15 cellular contexts compared by ENCODE assay signal in genomic region chr15:93203036-93203435, GRCh38.
A peak's percentile ranks its signal among the peaks of the same experiment; 100 is the strongest.
DNase-seq lines count a peak whose midpoint lies in the region; ATAC-seq and TF ChIP-seq lines count a peak whose summit lies in the region.
"Had no signal": no experiment of that assay in that cellular context is flagged by ENCODE, and none has a peak within 500 bp of the region (broad histone marks: within the 10 kb centered on the region; RNA-seq: fewer than 3 reads in every experiment).

No MANE protein-coding gene starts in this region.

- H3F3A ChIP-seq in GM23338 (replicated peaks; ENCODE audit: low read depth) = no peaks in the 10 kb centered on the region

- no peaks in the 10 kb centered on the region for H3K79me2 ChIP-seq in GM23338 (replicated peaks; ENCODE audit: insufficient read depth)

- H3K4me2 ChIP-seq in GM23338 (no peak overlapping the region), neuronal stem cell (ENCODE audit: insufficient read depth, low read length, poor library complexity, severe bottlenecking) (no peak overlapping the region)
- H3K4me2 ChIP-seq: BLaER1 treated with 17β-estradiol and CSF1 and Interleukin-3, amounts not matched to agents 10 nM and 100 nM had no signal

- peaks cover 9% of the 10 kb centered on the region for H3K9me2 ChIP-seq in GM23338 (ENCODE audit: insufficient read depth)

- H3K27ac Mint-ChIP-seq in GM23338 = no peak overlapping the region
- H3K27ac Mint-ChIP-seq: B cell; CD8-positive, alpha-beta T cell had no signal

- no peaks in the 10 kb centered on the region; the same call in 2 of the 3 replicates for H3K9me3 Mint-ChIP-seq in GM23338

- peak overlapping the region; percentile 18 for H2AK5ac ChIP-seq in neuronal stem cell (ENCODE audit: low read depth, low read length)

- H2BK12ac ChIP-seq in neuronal stem cell (ENCODE audit: low read length) = no peak overlapping the region

- H3K36me3 ChIP-seq in GM23338 (ENCODE audit: insufficient read depth) (no peaks in the 10 kb centered on the region), neuronal stem cell (replicated peaks in 1 of 2; ENCODE audit: control insufficient read depth in 2 of 2, insufficient read depth in 2 of 2, low read length in 2 of 2) (no peaks in the 10 kb centered on the region), upper lobe of right lung (no peaks in the 10 kb centered on the region), tibial artery (no peaks in the 10 kb centered on the region)
- H3K36me3 ChIP-seq: BLaER1 treated with 17β-estradiol and CSF1 and Interleukin-3, amounts not matched to agents 10 nM and 100 nM had no signal

- no peak overlapping the region for H2BK5ac ChIP-seq in neuronal stem cell (ENCODE audit: low read length)

- H3K27me3 ChIP-seq in GM23338 (ENCODE audit: insufficient read depth) (no peaks in the 10 kb centered on the region), neuronal stem cell (ENCODE audit: control insufficient read depth in 3 of 3, insufficient read depth in 3 of 3, low read depth in 1 of 3, low read length in 3 of 3) (no peaks in the 10 kb centered on the region), upper lobe of right lung (no peaks in the 10 kb centered on the region), tibial artery (peaks cover 0 to 3% of the 10 kb centered on the region in 2 donors)
- H3K27me3 ChIP-seq: BLaER1 treated with 17β-estradiol and CSF1 and Interleukin-3, amounts not matched to agents 10 nM and 100 nM had no signal

- peaks cover 13% of the 10 kb centered on the region for H3K27me3 Mint-ChIP-seq in GM23338 (ENCODE audit: insufficient read depth, low read depth, poor library complexity)

- H3K9me3 ChIP-seq in neuronal stem cell (replicated peaks in 1 of 2; ENCODE audit: control insufficient read depth in 2 of 2, insufficient read depth in 1 of 2, low read depth in 1 of 2, low read length in 2 of 2) = peaks cover 2% of the 10 kb centered on the region in 2 donors
- no peaks in the 10 kb centered on the region for H3K9me3 ChIP-seq in upper lobe of right lung
- peaks cover 0 to 2% (median 0%) of the 10 kb centered on the region in 3 donors for H3K9me3 ChIP-seq in tibial artery

- no peak overlapping the region for H2AFZ ChIP-seq in GM23338
- H2AFZ ChIP-seq in neuronal stem cell (ENCODE audit: low read length) = peak overlapping the region; percentile 25
- H2AFZ ChIP-seq: GM23248 had no signal

- H3K36me3 Mint-ChIP-seq in GM23338 (ENCODE audit: low read depth) = no peaks in the 10 kb centered on the region
- H3K36me3 Mint-ChIP-seq: CD8-positive, alpha-beta T cell had no signal

- TF ChIP-seq CTCF in GM23338 (conservative IDR thresholded peaks at IDR 0.05; ENCODE audit: low read depth in 2 of 2) (no peak), upper lobe of right lung (IDR thresholded peaks at IDR 0.05) (no peak), tibial artery (IDR thresholded peaks at IDR 0.05) (no peak)

- no peak overlapping the region for H3K9ac ChIP-seq in neuronal stem cell (ENCODE audit: low read depth, low read length, poor library complexity)
- H3K9ac ChIP-seq: BLaER1 treated with 17β-estradiol and CSF1 and Interleukin-3, amounts not matched to agents 10 nM and 100 nM; GM23248 had no signal

- H3K4me3 ChIP-seq in GM23338 (no peak overlapping the region), neuronal stem cell (ENCODE audit: low read length in 2 of 2) (no peak overlapping the region), upper lobe of right lung (no peak overlapping the region), tibial artery (no peak overlapping the region)
- H3K4me3 ChIP-seq: BLaER1 treated with 17β-estradiol and CSF1 and Interleukin-3, amounts not matched to agents 10 nM and 100 nM; GM23248 had no signal

- H3K23ac ChIP-seq in neuronal stem cell (ENCODE audit: low read depth, low read length, poor library complexity) = no peak overlapping the region

- DNase-seq in GM23338 (ENCODE audit: low spot score) (no peak), iPS-NIHi7 (ENCODE audit: extremely low spot score) (peak; percentile 54), neuronal stem cell (ENCODE audit: low spot score) (no peak), COR-L47 (lab: John Stamatoyannopoulos, UW) (no peak), iPS-NIHi11 (ENCODE audit: low spot score) (no peak), upper lobe of right lung (no peak), tibial artery (no peak)
- DNase-seq: CD8-positive, alpha-beta T cell; GDM1; GM23248; HCEC 1CT; IMR-90 had no signal

- no peak overlapping the region for H3K14ac ChIP-seq in neuronal stem cell (ENCODE audit: low read length)

- no peak overlapping the region for H2BK15ac ChIP-seq in neuronal stem cell (ENCODE audit: low read length)

- intact Hi-C loops in upper lobe of right lung (cut with DNase I) = no loop called here
- intact Hi-C loops in tibial artery (cut with DNase I; ENCODE audit: low total_unique reads) = no loop called here

- H2BK120ac ChIP-seq in neuronal stem cell (ENCODE audit: low read depth, low read length) = no peak overlapping the region

- no peak overlapping the region for H3K4ac ChIP-seq in neuronal stem cell (ENCODE audit: low read length)

- WGBS in neuronal stem cell (ENCODE audit: extremely low coverage in 2 of 2, insufficient read length in 2 of 2, insufficient replicate concordance in 1 of 2), 2 donors = no CpG with 5 or more reads among the region's 1 CpG

- H3K79me1 ChIP-seq in neuronal stem cell (ENCODE audit: low read depth, low read length) = no peaks in the 10 kb centered on the region

- H4K20me1 ChIP-seq in GM23338 (replicated peaks; ENCODE audit: insufficient read depth) = no peaks in the 10 kb centered on the region
- H4K20me1 ChIP-seq: BLaER1 treated with 17β-estradiol and CSF1 and Interleukin-3, amounts not matched to agents 10 nM and 100 nM had no signal

- peaks cover 5% of the 10 kb centered on the region; the same call in 1 of the 2 replicates for H3K4me1 ChIP-seq in GM23338 (ENCODE audit: insufficient read depth)
- H3K4me1 ChIP-seq in neuronal stem cell (ENCODE audit: control insufficient read depth in 2 of 2, insufficient read depth in 1 of 2, low read depth in 1 of 2, low read length in 2 of 2) = peaks cover 5 to 6% of the 10 kb centered on the region in 2 donors
- H3K4me1 ChIP-seq in upper lobe of right lung = no peaks in the 10 kb centered on the region
- H3K4me1 ChIP-seq in tibial artery = peaks cover 0 to 12% (median 4%) of the 10 kb centered on the region in 4 donors

- H3K27ac ChIP-seq in GM23338 (ENCODE audit: low read depth) (no peak overlapping the region), neuronal stem cell (replicated peaks; ENCODE audit: low read length) (no peak overlapping the region), upper lobe of right lung (no peak overlapping the region), tibial artery (no peak overlapping the region)
- H3K27ac ChIP-seq: BLaER1 treated with 17β-estradiol and CSF1 and Interleukin-3, amounts not matched to agents 10 nM and 100 nM; GM23248; HL-60 had no signal

- no peak overlapping the region for H4K91ac ChIP-seq in neuronal stem cell (ENCODE audit: low read depth, low read length, poor library complexity)

- H3K18ac ChIP-seq in neuronal stem cell (ENCODE audit: low read length) = peak overlapping the region; percentile 32

- ATAC-seq in GM23338 (peak; percentile 50; the same call in 2 of the 3 replicates), upper lobe of right lung (no peak)
- ATAC-seq: CD8-positive, alpha-beta T cell had no signal

- no peak overlapping the region for H3K4me3 Mint-ChIP-seq in GM23338
- H3K4me3 Mint-ChIP-seq: B cell; CD8-positive, alpha-beta T cell had no signal

- peaks cover 22% of the 10 kb centered on the region for H3K4me1 Mint-ChIP-seq in GM23338
- H3K4me1 Mint-ChIP-seq: B cell had no signal

- H4K8ac ChIP-seq in neuronal stem cell (ENCODE audit: low read depth, low read length) = no peak overlapping the region

TF ChIP-seq in GM23338, 12 proteins besides CTCF, POLR2A, EP300 and RAD21 (continues in another document):
- no peak for TF ChIP-seq NANOG (IDR thresholded peaks at IDR 0.05; ENCODE audit: borderline replicate concordance)
- no peak for TF ChIP-seq ZNF114 (CRISPR knock-in tag; IDR thresholded peaks at IDR 0.05)
- TF ChIP-seq JUNB (IDR thresholded peaks at IDR 0.05; ENCODE audit: unreplicated experiment) = no peak
- no peak for TF ChIP-seq REST (IDR thresholded peaks at IDR 0.05; ENCODE audit: unreplicated experiment)
- no peak for TF ChIP-seq ZNF331 (CRISPR knock-in tag; IDR thresholded peaks at IDR 0.05; ENCODE audit: low read depth)
- TF ChIP-seq STAT1 (IDR thresholded peaks at IDR 0.05; ENCODE audit: unreplicated experiment) = no peak
